Comparison of ENCODE assay signal across 1 cellular context in the genomic region with DNA sequence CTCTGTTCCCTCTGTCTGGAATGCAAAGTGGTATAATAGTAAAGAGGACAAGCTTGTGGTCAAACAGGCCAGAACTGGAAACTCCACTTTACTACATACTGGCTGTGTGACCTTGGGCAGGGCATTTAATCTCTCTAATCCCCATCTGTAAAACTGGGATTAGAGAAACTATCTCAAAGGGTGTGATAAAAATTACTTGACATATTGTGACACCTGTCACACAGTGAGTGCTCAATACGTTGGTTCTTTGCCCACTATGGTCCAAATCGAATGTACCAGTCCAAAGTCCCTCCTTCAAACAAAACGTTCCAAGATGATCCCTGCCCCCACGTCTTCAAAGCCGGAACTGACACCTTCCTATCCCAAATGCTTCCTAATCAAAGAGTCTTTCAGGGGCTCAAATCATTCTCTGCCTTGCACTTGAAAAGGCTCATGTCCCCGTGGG.
TF ChIP-seq lines count a peak whose summit lies in the region.

No MANE protein-coding gene starts in this region.

TF ChIP-seq in HepG2, 621 proteins besides CTCF, POLR2A, EP300 and RAD21 (continued from another document and continues in another):
- TF ChIP-seq, protein P1, sequence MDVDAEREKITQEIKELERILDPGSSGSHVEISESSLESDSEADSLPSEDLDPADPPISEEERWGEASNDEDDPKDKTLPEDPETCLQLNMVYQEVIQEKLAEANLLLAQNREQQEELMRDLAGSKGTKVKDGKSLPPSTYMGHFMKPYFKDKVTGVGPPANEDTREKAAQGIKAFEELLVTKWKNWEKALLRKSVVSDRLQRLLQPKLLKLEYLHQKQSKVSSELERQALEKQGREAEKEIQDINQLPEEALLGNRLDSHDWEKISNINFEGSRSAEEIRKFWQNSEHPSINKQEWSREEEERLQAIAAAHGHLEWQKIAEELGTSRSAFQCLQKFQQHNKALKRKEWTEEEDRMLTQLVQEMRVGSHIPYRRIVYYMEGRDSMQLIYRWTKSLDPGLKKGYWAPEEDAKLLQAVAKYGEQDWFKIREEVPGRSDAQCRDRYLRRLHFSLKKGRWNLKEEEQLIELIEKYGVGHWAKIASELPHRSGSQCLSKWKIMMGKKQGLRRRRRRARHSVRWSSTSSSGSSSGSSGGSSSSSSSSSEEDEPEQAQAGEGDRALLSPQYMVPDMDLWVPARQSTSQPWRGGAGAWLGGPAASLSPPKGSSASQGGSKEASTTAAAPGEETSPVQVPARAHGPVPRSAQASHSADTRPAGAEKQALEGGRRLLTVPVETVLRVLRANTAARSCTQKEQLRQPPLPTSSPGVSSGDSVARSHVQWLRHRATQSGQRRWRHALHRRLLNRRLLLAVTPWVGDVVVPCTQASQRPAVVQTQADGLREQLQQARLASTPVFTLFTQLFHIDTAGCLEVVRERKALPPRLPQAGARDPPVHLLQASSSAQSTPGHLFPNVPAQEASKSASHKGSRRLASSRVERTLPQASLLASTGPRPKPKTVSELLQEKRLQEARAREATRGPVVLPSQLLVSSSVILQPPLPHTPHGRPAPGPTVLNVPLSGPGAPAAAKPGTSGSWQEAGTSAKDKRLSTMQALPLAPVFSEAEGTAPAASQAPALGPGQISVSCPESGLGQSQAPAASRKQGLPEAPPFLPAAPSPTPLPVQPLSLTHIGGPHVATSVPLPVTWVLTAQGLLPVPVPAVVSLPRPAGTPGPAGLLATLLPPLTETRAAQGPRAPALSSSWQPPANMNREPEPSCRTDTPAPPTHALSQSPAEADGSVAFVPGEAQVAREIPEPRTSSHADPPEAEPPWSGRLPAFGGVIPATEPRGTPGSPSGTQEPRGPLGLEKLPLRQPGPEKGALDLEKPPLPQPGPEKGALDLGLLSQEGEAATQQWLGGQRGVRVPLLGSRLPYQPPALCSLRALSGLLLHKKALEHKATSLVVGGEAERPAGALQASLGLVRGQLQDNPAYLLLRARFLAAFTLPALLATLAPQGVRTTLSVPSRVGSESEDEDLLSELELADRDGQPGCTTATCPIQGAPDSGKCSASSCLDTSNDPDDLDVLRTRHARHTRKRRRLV (CRISPR knock-in tag; IDR thresholded peaks at IDR 0.05) = peak; percentile 46; the same call in 1 of the 2 replicates
- no peak for TF ChIP-seq ZNF20 (CRISPR knock-in tag; IDR thresholded peaks at IDR 0.05)
- no peak for TF ChIP-seq TCF12 (IDR thresholded peaks at IDR 0.05)
- no peak for TF ChIP-seq TCF12 (CRISPR knock-in tag; IDR thresholded peaks at IDR 0.05)
- TF ChIP-seq, protein P2, sequence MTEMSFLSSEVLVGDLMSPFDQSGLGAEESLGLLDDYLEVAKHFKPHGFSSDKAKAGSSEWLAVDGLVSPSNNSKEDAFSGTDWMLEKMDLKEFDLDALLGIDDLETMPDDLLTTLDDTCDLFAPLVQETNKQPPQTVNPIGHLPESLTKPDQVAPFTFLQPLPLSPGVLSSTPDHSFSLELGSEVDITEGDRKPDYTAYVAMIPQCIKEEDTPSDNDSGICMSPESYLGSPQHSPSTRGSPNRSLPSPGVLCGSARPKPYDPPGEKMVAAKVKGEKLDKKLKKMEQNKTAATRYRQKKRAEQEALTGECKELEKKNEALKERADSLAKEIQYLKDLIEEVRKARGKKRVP (CRISPR knock-in tag; IDR thresholded peaks at IDR 0.05) = no peak
- no peak; the same call in 1 of the 2 replicates for TF ChIP-seq ZSCAN25 (CRISPR knock-in tag; IDR thresholded peaks at IDR 0.05)
- TF ChIP-seq TEAD2 (CRISPR knock-in tag; IDR thresholded peaks at IDR 0.05) = no peak
- no peak for TF ChIP-seq ZNF317 (CRISPR knock-in tag; IDR thresholded peaks at IDR 0.05)
- TF ChIP-seq ZNF614 (CRISPR knock-in tag; IDR thresholded peaks at IDR 0.05; ENCODE audit: borderline replicate concordance) = 0 out of 2 replicates have a peak, but pooled peaks have one; percentile 13
- 0 out of 2 replicates have a peak, but pooled peaks have one; percentile 48 for TF ChIP-seq HOXD1 (CRISPR knock-in tag; IDR thresholded peaks at IDR 0.05)
- TF ChIP-seq, protein P3, sequence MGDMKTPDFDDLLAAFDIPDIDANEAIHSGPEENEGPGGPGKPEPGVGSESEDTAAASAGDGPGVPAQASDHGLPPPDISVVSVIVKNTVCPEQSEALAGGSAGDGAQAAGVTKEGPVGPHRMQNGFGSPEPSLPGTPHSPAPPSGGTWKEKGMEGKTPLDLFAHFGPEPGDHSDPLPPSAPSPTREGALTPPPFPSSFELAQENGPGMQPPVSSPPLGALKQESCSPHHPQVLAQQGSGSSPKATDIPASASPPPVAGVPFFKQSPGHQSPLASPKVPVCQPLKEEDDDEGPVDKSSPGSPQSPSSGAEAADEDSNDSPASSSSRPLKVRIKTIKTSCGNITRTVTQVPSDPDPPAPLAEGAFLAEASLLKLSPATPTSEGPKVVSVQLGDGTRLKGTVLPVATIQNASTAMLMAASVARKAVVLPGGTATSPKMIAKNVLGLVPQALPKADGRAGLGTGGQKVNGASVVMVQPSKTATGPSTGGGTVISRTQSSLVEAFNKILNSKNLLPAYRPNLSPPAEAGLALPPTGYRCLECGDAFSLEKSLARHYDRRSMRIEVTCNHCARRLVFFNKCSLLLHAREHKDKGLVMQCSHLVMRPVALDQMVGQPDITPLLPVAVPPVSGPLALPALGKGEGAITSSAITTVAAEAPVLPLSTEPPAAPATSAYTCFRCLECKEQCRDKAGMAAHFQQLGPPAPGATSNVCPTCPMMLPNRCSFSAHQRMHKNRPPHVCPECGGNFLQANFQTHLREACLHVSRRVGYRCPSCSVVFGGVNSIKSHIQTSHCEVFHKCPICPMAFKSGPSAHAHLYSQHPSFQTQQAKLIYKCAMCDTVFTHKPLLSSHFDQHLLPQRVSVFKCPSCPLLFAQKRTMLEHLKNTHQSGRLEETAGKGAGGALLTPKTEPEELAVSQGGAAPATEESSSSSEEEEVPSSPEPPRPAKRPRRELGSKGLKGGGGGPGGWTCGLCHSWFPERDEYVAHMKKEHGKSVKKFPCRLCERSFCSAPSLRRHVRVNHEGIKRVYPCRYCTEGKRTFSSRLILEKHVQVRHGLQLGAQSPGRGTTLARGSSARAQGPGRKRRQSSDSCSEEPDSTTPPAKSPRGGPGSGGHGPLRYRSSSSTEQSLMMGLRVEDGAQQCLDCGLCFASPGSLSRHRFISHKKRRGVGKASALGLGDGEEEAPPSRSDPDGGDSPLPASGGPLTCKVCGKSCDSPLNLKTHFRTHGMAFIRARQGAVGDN (CRISPR knock-in tag; IDR thresholded peaks at IDR 0.05) = no peak
- peak; percentile 51; the same call in 1 of the 2 replicates for TF ChIP-seq MED1 (CRISPR knock-in tag; IDR thresholded peaks at IDR 0.05)
- TF ChIP-seq ZMYM4 (CRISPR knock-in tag; IDR thresholded peaks at IDR 0.05) = no peak; the same call in 1 of the 2 replicates
- TF ChIP-seq MYC (CRISPR knock-in tag; IDR thresholded peaks at IDR 0.05; ENCODE audit: borderline replicate concordance) = no peak
- TF ChIP-seq REXO4 (CRISPR knock-in tag; IDR thresholded peaks at IDR 0.05; ENCODE audit: borderline replicate concordance) = no peak
- TF ChIP-seq, protein P4, sequence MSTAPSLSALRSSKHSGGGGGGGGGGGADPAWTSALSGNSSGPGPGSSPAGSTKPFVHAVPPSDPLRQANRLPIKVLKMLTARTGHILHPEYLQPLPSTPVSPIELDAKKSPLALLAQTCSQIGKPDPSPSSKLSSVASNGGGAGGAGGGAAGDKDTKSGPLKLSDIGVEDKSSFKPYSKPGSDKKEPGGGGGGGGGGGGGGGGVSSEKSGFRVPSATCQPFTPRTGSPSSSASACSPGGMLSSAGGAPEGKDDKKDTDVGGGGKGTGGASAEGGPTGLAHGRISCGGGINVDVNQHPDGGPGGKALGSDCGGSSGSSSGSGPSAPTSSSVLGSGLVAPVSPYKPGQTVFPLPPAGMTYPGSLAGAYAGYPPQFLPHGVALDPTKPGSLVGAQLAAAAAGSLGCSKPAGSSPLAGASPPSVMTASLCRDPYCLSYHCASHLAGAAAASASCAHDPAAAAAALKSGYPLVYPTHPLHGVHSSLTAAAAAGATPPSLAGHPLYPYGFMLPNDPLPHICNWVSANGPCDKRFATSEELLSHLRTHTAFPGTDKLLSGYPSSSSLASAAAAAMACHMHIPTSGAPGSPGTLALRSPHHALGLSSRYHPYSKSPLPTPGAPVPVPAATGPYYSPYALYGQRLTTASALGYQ (CRISPR knock-in tag; IDR thresholded peaks at IDR 0.05) = no peak; the same call in 1 of the 2 replicates
- no peak for TF ChIP-seq ZSCAN22 (CRISPR knock-in tag; IDR thresholded peaks at IDR 0.05)
- TF ChIP-seq THAP11 (CRISPR knock-in tag; IDR thresholded peaks at IDR 0.05) = no peak
- 0 out of 2 replicates have a peak, but pooled peaks have one; percentile 20 for TF ChIP-seq TOE1 (CRISPR knock-in tag; IDR thresholded peaks at IDR 0.05)
- TF ChIP-seq GABPA (IDR thresholded peaks at IDR 0.05; ENCODE audit: low read depth, low read length) = no peak
- TF ChIP-seq GABPA (CRISPR knock-in tag; IDR thresholded peaks at IDR 0.05; ENCODE audit: low read depth) = no peak; the same call in 1 of the 2 replicates
- TF ChIP-seq SIN3A (IDR thresholded peaks at IDR 0.05; ENCODE audit: borderline replicate concordance, low read depth, low read length) = no peak
- TF ChIP-seq ZZZ3 (CRISPR knock-in tag; IDR thresholded peaks at IDR 0.05; ENCODE audit: borderline replicate concordance) = no peak
- no peak for TF ChIP-seq HNRNPLL (IDR thresholded peaks at IDR 0.05; ENCODE audit: low read depth, low read length, poor library complexity, severe bottlenecking)
- no peak; the same call in 1 of the 2 replicates for TF ChIP-seq ZNF670 (CRISPR knock-in tag; IDR thresholded peaks at IDR 0.05; ENCODE audit: borderline replicate concordance)
- TF ChIP-seq, protein P5, sequence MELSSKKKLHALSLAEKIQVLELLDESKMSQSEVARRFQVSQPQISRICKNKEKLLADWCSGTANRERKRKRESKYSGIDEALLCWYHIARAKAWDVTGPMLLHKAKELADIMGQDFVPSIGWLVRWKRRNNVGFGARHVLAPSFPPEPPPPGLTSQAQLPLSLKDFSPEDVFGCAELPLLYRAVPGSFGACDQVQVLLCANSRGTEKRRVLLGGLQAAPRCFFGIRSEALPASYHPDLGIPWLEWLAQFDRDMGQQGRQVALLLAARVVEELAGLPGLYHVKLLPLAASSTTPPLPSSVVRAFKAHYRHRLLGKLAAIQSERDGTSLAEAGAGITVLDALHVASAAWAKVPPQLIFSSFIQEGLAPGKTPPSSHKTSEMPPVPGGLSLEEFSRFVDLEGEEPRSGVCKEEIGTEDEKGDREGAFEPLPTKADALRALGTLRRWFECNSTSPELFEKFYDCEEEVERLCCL (CRISPR knock-in tag; IDR thresholded peaks at IDR 0.05; ENCODE audit: borderline replicate concordance) = no peak
- TF ChIP-seq RXRB (CRISPR knock-in tag; IDR thresholded peaks at IDR 0.05; ENCODE audit: borderline replicate concordance) = peak; percentile 14; the same call in 1 of the 2 replicates
- TF ChIP-seq, protein P6, sequence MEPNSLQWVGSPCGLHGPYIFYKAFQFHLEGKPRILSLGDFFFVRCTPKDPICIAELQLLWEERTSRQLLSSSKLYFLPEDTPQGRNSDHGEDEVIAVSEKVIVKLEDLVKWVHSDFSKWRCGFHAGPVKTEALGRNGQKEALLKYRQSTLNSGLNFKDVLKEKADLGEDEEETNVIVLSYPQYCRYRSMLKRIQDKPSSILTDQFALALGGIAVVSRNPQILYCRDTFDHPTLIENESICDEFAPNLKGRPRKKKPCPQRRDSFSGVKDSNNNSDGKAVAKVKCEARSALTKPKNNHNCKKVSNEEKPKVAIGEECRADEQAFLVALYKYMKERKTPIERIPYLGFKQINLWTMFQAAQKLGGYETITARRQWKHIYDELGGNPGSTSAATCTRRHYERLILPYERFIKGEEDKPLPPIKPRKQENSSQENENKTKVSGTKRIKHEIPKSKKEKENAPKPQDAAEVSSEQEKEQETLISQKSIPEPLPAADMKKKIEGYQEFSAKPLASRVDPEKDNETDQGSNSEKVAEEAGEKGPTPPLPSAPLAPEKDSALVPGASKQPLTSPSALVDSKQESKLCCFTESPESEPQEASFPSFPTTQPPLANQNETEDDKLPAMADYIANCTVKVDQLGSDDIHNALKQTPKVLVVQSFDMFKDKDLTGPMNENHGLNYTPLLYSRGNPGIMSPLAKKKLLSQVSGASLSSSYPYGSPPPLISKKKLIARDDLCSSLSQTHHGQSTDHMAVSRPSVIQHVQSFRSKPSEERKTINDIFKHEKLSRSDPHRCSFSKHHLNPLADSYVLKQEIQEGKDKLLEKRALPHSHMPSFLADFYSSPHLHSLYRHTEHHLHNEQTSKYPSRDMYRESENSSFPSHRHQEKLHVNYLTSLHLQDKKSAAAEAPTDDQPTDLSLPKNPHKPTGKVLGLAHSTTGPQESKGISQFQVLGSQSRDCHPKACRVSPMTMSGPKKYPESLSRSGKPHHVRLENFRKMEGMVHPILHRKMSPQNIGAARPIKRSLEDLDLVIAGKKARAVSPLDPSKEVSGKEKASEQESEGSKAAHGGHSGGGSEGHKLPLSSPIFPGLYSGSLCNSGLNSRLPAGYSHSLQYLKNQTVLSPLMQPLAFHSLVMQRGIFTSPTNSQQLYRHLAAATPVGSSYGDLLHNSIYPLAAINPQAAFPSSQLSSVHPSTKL (CRISPR knock-in tag; IDR thresholded peaks at IDR 0.05) = peak; percentile 75
- no peak for TF ChIP-seq ZNF274 (CRISPR knock-in tag; IDR thresholded peaks at IDR 0.05)
- TF ChIP-seq, protein P7, sequence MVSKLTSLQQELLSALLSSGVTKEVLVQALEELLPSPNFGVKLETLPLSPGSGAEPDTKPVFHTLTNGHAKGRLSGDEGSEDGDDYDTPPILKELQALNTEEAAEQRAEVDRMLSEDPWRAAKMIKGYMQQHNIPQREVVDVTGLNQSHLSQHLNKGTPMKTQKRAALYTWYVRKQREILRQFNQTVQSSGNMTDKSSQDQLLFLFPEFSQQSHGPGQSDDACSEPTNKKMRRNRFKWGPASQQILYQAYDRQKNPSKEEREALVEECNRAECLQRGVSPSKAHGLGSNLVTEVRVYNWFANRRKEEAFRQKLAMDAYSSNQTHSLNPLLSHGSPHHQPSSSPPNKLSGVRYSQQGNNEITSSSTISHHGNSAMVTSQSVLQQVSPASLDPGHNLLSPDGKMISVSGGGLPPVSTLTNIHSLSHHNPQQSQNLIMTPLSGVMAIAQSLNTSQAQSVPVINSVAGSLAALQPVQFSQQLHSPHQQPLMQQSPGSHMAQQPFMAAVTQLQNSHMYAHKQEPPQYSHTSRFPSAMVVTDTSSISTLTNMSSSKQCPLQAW (CRISPR knock-in tag; IDR thresholded peaks at IDR 0.05) = no peak
- no peak for TF ChIP-seq MXI1 (IDR thresholded peaks at IDR 0.05; ENCODE audit: borderline replicate concordance, low read depth, low read length)
- TF ChIP-seq HES4 (CRISPR knock-in tag; IDR thresholded peaks at IDR 0.05; ENCODE audit: borderline replicate concordance) = no peak
- TF ChIP-seq, protein P8, sequence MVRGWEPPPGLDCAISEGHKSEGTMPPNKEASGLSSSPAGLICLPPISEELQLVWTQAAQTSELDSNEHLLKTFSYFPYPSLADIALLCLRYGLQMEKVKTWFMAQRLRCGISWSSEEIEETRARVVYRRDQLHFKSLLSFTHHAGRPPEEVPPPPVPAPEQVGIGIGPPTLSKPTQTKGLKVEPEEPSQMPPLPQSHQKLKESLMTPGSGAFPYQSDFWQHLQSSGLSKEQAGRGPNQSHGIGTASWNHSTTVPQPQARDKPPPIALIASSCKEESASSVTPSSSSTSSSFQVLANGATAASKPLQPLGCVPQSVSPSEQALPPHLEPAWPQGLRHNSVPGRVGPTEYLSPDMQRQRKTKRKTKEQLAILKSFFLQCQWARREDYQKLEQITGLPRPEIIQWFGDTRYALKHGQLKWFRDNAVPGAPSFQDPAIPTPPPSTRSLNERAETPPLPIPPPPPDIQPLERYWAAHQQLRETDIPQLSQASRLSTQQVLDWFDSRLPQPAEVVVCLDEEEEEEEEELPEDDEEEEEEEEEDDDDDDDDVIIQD (CRISPR knock-in tag; IDR thresholded peaks at IDR 0.05; ENCODE audit: low read depth) = no peak
- no peak for TF ChIP-seq ZNF44 (CRISPR knock-in tag; IDR thresholded peaks at IDR 0.05)
- TF ChIP-seq ZNF629 (CRISPR knock-in tag; conservative IDR thresholded peaks at IDR 0.05) = no peak
- TF ChIP-seq, protein P9, sequence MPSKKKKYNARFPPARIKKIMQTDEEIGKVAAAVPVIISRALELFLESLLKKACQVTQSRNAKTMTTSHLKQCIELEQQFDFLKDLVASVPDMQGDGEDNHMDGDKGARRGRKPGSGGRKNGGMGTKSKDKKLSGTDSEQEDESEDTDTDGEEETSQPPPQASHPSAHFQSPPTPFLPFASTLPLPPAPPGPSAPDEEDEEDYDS (CRISPR knock-in tag; IDR thresholded peaks at IDR 0.05) = no peak; the same call in 1 of the 2 replicates
